ENCODE assay signal across 24 cellular contexts in genomic region chr2:120491111-120491625, GRCh38.
"Had no signal": no experiment of that assay in that cellular context is flagged by ENCODE, and none has a peak within 500 bp of the region (broad histone marks: within the 10 kb centered on the region; RNA-seq: fewer than 3 reads in every experiment).

No MANE protein-coding gene starts in this region.

- DNase-seq: central memory CD4-positive, alpha-beta T cell; colonic mucosa; effector CD8-positive, alpha-beta T cell; endodermal cell; foreskin fibroblast; gastrocnemius medialis; head of caudate nucleus; kidney glomerular epithelial cell; left colon; left ventricle myocardium inferior; lower lobe of right lung; right cardiac atrium; sigmoid colon; stimulated activated CD4-positive, alpha-beta T cell treated with anti-CD3 and anti-CD28 coated beads, Interleukin-4, amount 100 ng/mL, for 4 hours; stimulated activated naive B cell treated with anti-CD40 and anti-IgM and Interleukin-4, amounts not matched to agents 10 μg/mL and 1 μg/mL and 100 μg/mL, for 72 hours; stomach; tibial artery had no signal

- H3K9ac ChIP-seq: neural progenitor cell had no signal

- H3K27me3 ChIP-seq: colonic mucosa, gastrocnemius medialis, hepatocyte, sigmoid colon had no signal

- H3K36me3 ChIP-seq: colonic mucosa, gastrocnemius medialis, left ventricle myocardium inferior, lower lobe of right lung, neural progenitor cell, sigmoid colon, stomach, tibial artery had no signal

- H3K9me3 ChIP-seq: colonic mucosa, gastrocnemius medialis, left ventricle myocardium inferior, lower lobe of right lung, psoas muscle, sigmoid colon, stomach, tibial artery had no signal

- H3K4me1 ChIP-seq: colonic mucosa, gastrocnemius medialis, left ventricle myocardium inferior, lower lobe of right lung, psoas muscle, sigmoid colon, stomach, tibial artery had no signal

- ATAC-seq: esophagus mucosa; gastrocnemius medialis; left colon; lower lobe of right lung; psoas muscle; stimulated activated naive B cell treated with anti-CD40 and anti-IgM and Interleukin-4, amounts not matched to agents 10 μg/mL and 1 μg/mL and 100 μg/mL, for 72 hours had no signal

- FAIRE-seq: islet of Langerhans, urothelium cell line had no signal

- H3K4me3 ChIP-seq: colonic mucosa, gastrocnemius medialis, hepatocyte, left ventricle myocardium inferior, lower lobe of right lung, neural progenitor cell, psoas muscle, sigmoid colon, stomach, tibial artery had no signal

- H3K27ac ChIP-seq: colonic mucosa, epithelial cell of prostate, gastrocnemius medialis, hepatocyte, left ventricle myocardium inferior, lower lobe of right lung, neural progenitor cell, psoas muscle, sigmoid colon, stomach, tibial artery had no signal
